Comparison of ENCODE assay signal across 1 cellular context in genomic region chr5:137752873-137753226, GRCh38.
TF ChIP-seq lines count a peak whose summit lies in the region.

No MANE protein-coding gene starts in this region.

TF ChIP-seq in HEK293, 187 proteins besides CTCF, POLR2A, EP300 and RAD21 (continued from another document):
- TF ChIP-seq PRDM4 (tag by site-specific recombination; IDR thresholded peaks at IDR 0.05) (no peak), GLIS1 (tag by site-specific recombination; IDR thresholded peaks at IDR 0.05) (peak; percentile 21; the same call in 1 of the 2 replicates), KLF7 (tag by site-specific recombination; IDR thresholded peaks at IDR 0.05; ENCODE audit: borderline replicate concordance) (no peak), ZNF114 (tag by site-specific recombination; IDR thresholded peaks at IDR 0.05) (no peak), SETDB1 (IDR thresholded peaks at IDR 0.05; ENCODE audit: insufficient read length, low read length) (no peak), ZNF335 (tag by site-specific recombination; conservative IDR thresholded peaks at IDR 0.05) (peak; percentile 86), PRDM1 (tag by site-specific recombination; IDR thresholded peaks at IDR 0.05) (no peak), ZBTB8A (tag by site-specific recombination; IDR thresholded peaks at IDR 0.05) (no peak), SP3 (tag by site-specific recombination; IDR thresholded peaks at IDR 0.05) (peak; percentile 38; the same call in 1 of the 2 replicates), AEBP2 (tag by site-specific recombination; IDR thresholded peaks at IDR 0.05; ENCODE audit: borderline replicate concordance) (no peak), PRDM10 (tag by site-specific recombination; IDR thresholded peaks at IDR 0.05) (peak; percentile 96), ZNF473 (tag by site-specific recombination; IDR thresholded peaks at IDR 0.05) (no peak), GLIS2 (tag by site-specific recombination; IDR thresholded peaks at IDR 0.05) (peak; percentile 74), KLF9 (tag by site-specific recombination; IDR thresholded peaks at IDR 0.05; ENCODE audit: low read depth) (peak; percentile 11; the same call in 1 of the 2 replicates), ZNF274 (IDR thresholded peaks at IDR 0.05; ENCODE audit: low read length) (no peak), ZNF274 (tag by site-specific recombination; IDR thresholded peaks at IDR 0.05; ENCODE audit: borderline replicate concordance) (no peak), ZNF776 (tag by site-specific recombination; IDR thresholded peaks at IDR 0.05; ENCODE audit: borderline replicate concordance) (no peak), HOXD13 (CRISPR knock-in tag; IDR thresholded peaks at IDR 0.05; ENCODE audit: borderline replicate concordance) (no peak), ZNF366 (tag by site-specific recombination; conservative IDR thresholded peaks at IDR 0.05) (no peak), ZBTB44 (tag by site-specific recombination; IDR thresholded peaks at IDR 0.05) (no peak), OVOL3 (tag by site-specific recombination; IDR thresholded peaks at IDR 0.05) (no peak), ZBTB11 (tag by site-specific recombination; conservative IDR thresholded peaks at IDR 0.05; ENCODE audit: low read depth) (0 out of 2 replicates have a peak, but pooled peaks have one; percentile 11), WT1 (tag by site-specific recombination; IDR thresholded peaks at IDR 0.05) (no peak), ZBTB1 (tag by site-specific recombination; IDR thresholded peaks at IDR 0.05) (no peak), MEIS1 (CRISPR knock-in tag; IDR thresholded peaks at IDR 0.05; ENCODE audit: borderline replicate concordance) (no peak), ZNF214 (tag by site-specific recombination; IDR thresholded peaks at IDR 0.05; ENCODE audit: borderline replicate concordance) (no peak), ZNF544 (tag by site-specific recombination; IDR thresholded peaks at IDR 0.05) (no peak), ZNF266 (tag by site-specific recombination; IDR thresholded peaks at IDR 0.05; ENCODE audit: low read depth) (no peak), ZNF785 (tag by site-specific recombination; IDR thresholded peaks at IDR 0.05) (no peak), PATZ1 (tag by site-specific recombination; IDR thresholded peaks at IDR 0.05) (peak; percentile 77), ZNF221 (tag by site-specific recombination; IDR thresholded peaks at IDR 0.05; ENCODE audit: borderline replicate concordance) (no peak), ZSCAN30 (tag by site-specific recombination; IDR thresholded peaks at IDR 0.05) (no peak), GFI1B (tag by site-specific recombination; IDR thresholded peaks at IDR 0.05) (no peak), ZNF362 (tag by site-specific recombination; IDR thresholded peaks at IDR 0.05) (no peak), ZNF510 (tag by site-specific recombination; IDR thresholded peaks at IDR 0.05; ENCODE audit: insufficient replicate concordance) (no peak), ZNF426 (tag by site-specific recombination; IDR thresholded peaks at IDR 0.05) (no peak), ZNF596 (tag by site-specific recombination; IDR thresholded peaks at IDR 0.05) (no peak), HOXC10 (CRISPR knock-in tag; IDR thresholded peaks at IDR 0.05) (no peak)
